In genomic region chr5:150638488-150639316, GRCh38 we compare ENCODE assay signal across 16 cellular contexts. TPM values are rescaled to one million over a fixed set of nuclear protein-coding genes. Genes with fewer than 3 reads are reported as not detected.
A peak's percentile ranks its signal among the peaks of the same experiment; 100 is the strongest.
DNase-seq lines count a peak whose midpoint lies in the region; ATAC-seq and TF ChIP-seq lines count a peak whose summit lies in the region.
"Had no signal": no experiment of that assay in that cellular context is flagged by ENCODE, and none has a peak within 500 bp of the region (broad histone marks: within the 10 kb centered on the region; RNA-seq: fewer than 3 reads in every experiment).

No MANE protein-coding gene starts in this region.

- H3K9me3 Mint-ChIP-seq in nephron progenitor cell (no peaks in the 10 kb centered on the region), type B pancreatic cell (no peaks in the 10 kb centered on the region)
- H3K9me3 Mint-ChIP-seq: activated T-cell treated with anti-CD3 and anti-CD28 coated beads, Interleukin-2, amount 50 U/mL, for 72 hours; memory B cell had no signal

- H3K36me3 ChIP-seq in Panc1 (ENCODE audit: control insufficient read depth, insufficient read depth, low read length), result no peaks in the 10 kb centered on the region
- H3K36me3 ChIP-seq in endocrine pancreas (ENCODE audit: control insufficient read depth, insufficient read depth, low read length), result no peaks in the 10 kb centered on the region

- H3K27me3 Mint-ChIP-seq in nephron progenitor cell (ENCODE audit: low read depth, poor library complexity) (peaks cover 8% of the 10 kb centered on the region), type B pancreatic cell (no peaks in the 10 kb centered on the region)
- H3K27me3 Mint-ChIP-seq: memory B cell had no signal

- H3K4me1 ChIP-seq in Panc1 (ENCODE audit: control insufficient read depth, insufficient read depth, low read length) (peaks cover 93% of the 10 kb centered on the region), endocrine pancreas (ENCODE audit: control insufficient read depth, insufficient read depth, low read length) (no peaks in the 10 kb centered on the region)

- H3K27me3 ChIP-seq in Panc1 (ENCODE audit: control insufficient read depth, insufficient read depth, low read length) (no peaks in the 10 kb centered on the region), endocrine pancreas (ENCODE audit: control insufficient read depth, insufficient read depth, low read length) (no peaks in the 10 kb centered on the region)

- in situ Hi-C loops in Panc1 (cut with HindIII; ENCODE audit: low pct_unique_long_range_greater_than_20kb, low sequenced_read_pairs), result no loop called here

- H3K27ac Mint-ChIP-seq in nephron progenitor cell (peak overlapping the region; percentile 59), type B pancreatic cell (peak overlapping the region; percentile 8)
- H3K27ac Mint-ChIP-seq: activated T-cell treated with anti-CD3 and anti-CD28 coated beads, Interleukin-2, amount 50 U/mL, for 72 hours; memory B cell had no signal

- peak overlapping the region; percentile 97 for H3K27ac ChIP-seq in Panc1 (ENCODE audit: low read length)
- H3K27ac ChIP-seq: HL-60 had no signal

- POLR2A ChIA-PET in Panc1 (lab: Charles Lee), result interaction anchor here (0.6 kb wide), 1 partner anchor 17 kb away, joined by 3 read pairs; no protein-coding TSS in a partner anchor

- BruUV-seq in Panc1 (replicated peaks; lab: Mats Ljungman, UMichigan), result no TSS peak

- H3K4me1 Mint-ChIP-seq in nephron progenitor cell (peaks cover 64% of the 10 kb centered on the region), type B pancreatic cell (ENCODE audit: unreplicated experiment) (peaks cover 70% of the 10 kb centered on the region)

- no peaks in the 10 kb centered on the region for H3K36me3 Mint-ChIP-seq in nephron progenitor cell (ENCODE audit: low read depth)
- H3K36me3 Mint-ChIP-seq in type B pancreatic cell, result no peaks in the 10 kb centered on the region

- ATAC-seq in Panc1, result no peak
- ATAC-seq: activated T-cell treated with anti-CD3 and anti-CD28 coated beads, Interleukin-2, amount 50 U/mL, for 72 hours had no signal

- H3K9ac ChIP-seq in endocrine pancreas (ENCODE audit: control insufficient read depth, insufficient read depth, low read length), result peak overlapping the region; percentile 5

- H3K9me3 ChIP-seq in Panc1 (ENCODE audit: control insufficient read depth, insufficient read depth, low read depth, low read length) (no peaks in the 10 kb centered on the region), endocrine pancreas (ENCODE audit: control insufficient read depth, low read length) (no peaks in the 10 kb centered on the region)

- H3K4me3 Mint-ChIP-seq in nephron progenitor cell (no peak overlapping the region), type B pancreatic cell (no peak overlapping the region)
- H3K4me3 Mint-ChIP-seq: activated T-cell treated with anti-CD3 and anti-CD28 coated beads, Interleukin-2, amount 50 U/mL, for 72 hours; memory B cell had no signal

- DNase-seq in Panc1 (ENCODE audit: low read depth, low spot score) (no peak), nephron progenitor cell (no peak), type B pancreatic cell (ENCODE audit: extremely low spot score, unreplicated experiment) (no peak), NCI-H524 treated with DMSO at 0.1 percent for 48 hours (lab: John Stamatoyannopoulos, UW) (no peak), SK-N-DZ (ENCODE audit: low spot score) (no peak), Ammon's horn (ENCODE audit: low spot score) (no peak)
- DNase-seq: activated CD4-positive, CD25-positive, alpha-beta regulatory T cell treated with anti-CD3 and anti-CD28 coated beads, Interleukin-2, amount 50 U/mL, for 72 hours; activated T-cell treated with anti-CD3 and anti-CD28 coated beads, Interleukin-2, amount 50 U/mL, for 72 hours; caudate nucleus; DMS53; NCI-H524; SIG-M5; small intestine had no signal

- intact Hi-C loops in Panc1 (cut with micrococcal nuclease; ENCODE audit: unreplicated experiment), result no loop called here

- TF ChIP-seq CTCF in Panc1 (IDR thresholded peaks at IDR 0.05) (no peak), nephron progenitor cell (IDR thresholded peaks at IDR 0.05) (no peak), type B pancreatic cell (conservative IDR thresholded peaks at IDR 0.05) (no peak)

- H3K4me3 ChIP-seq in Panc1 (ENCODE audit: low read depth in 2 of 2, low read length in 2 of 2), result no peak overlapping the region
- H3K4me3 ChIP-seq in endocrine pancreas (ENCODE audit: control insufficient read depth, insufficient read depth, low read length), result no peak overlapping the region

- CTCF ChIA-PET in Panc1 (lab: Charles Lee), result no interaction called here

RNA-seq across cellular contexts. Expression of gene SYNPO, which starts 1.8 kb away (rescaled TPM):
- total RNA-seq in Panc1 (2021; ENCODE audit: unreplicated experiment) (82.8 TPM), type B pancreatic cell (ENCODE audit: low replicate concordance) (2.8 and 24.5 TPM in 2 replicates)
- polyA plus RNA-seq in Panc1 (2012; ENCODE audit: insufficient read length), result 66.3 TPM
- polyA plus RNA-seq in SK-N-DZ (2014; cell fraction: cytosol; rRNA removed), result 0.91 and 1.0 TPM in 2 replicates
- polyA plus RNA-seq in SK-N-DZ (2014; cell fraction: nucleus; rRNA removed), result 0.82 and 1.4 TPM in 2 replicates

RNA-seq across cellular contexts. Expression of gene MYOZ3, which starts 22.3 kb away (rescaled TPM):
- total RNA-seq in Panc1 (2021; ENCODE audit: unreplicated experiment), result 1.7 TPM
- 1.9 TPM for polyA plus RNA-seq in Panc1 (2012; ENCODE audit: insufficient read length)
- total RNA-seq in type B pancreatic cell (ENCODE audit: low replicate concordance), result 0.17 and 6.1 TPM in 2 replicates
- polyA plus RNA-seq in SK-N-DZ (2014; cell fraction: cytosol; rRNA removed), result 3.8 and 4.4 TPM in 2 replicates
- polyA plus RNA-seq in SK-N-DZ (2014; cell fraction: nucleus; rRNA removed), result 1.5 and 4.4 TPM in 2 replicates
